25 cellular contexts compared by ENCODE assay signal in genomic region chr13:45878966-45879365, GRCh38. TPM values are rescaled to one million over a fixed set of nuclear protein-coding genes. Genes with fewer than 3 reads are reported as not detected.
DNase-seq lines count a peak whose midpoint lies in the region; FAIRE-seq and TF ChIP-seq lines count a peak whose summit lies in the region.
"Had no signal": no experiment of that assay in that cellular context is flagged by ENCODE, and none has a peak within 500 bp of the region (broad histone marks: within the 10 kb centered on the region; RNA-seq: fewer than 3 reads in every experiment).

No MANE protein-coding gene starts in this region.

- H3K9me3 ChIP-seq in esophagus muscularis mucosa: no peaks in the 10 kb centered on the region
- H3K9me3 ChIP-seq in skeletal muscle tissue (ENCODE audit: control insufficient read depth in 3 of 3, low read length in 3 of 3): no peaks in the 10 kb centered on the region
- H3K9me3 ChIP-seq: SJCRH30 had no signal

- peaks cover 0 to 5% (median 0%) of the 10 kb centered on the region in 4 donors for H3K4me1 ChIP-seq in esophagus muscularis mucosa
- H3K4me1 ChIP-seq in skeletal muscle tissue (ENCODE audit: control insufficient read depth in 3 of 3, insufficient read depth in 3 of 3, low read length in 3 of 3): peaks cover 8 to 13% (median 8%) of the 10 kb centered on the region in 3 donors
- H3K4me1 ChIP-seq: SJCRH30 had no signal

- H3K27me3 ChIP-seq in esophagus muscularis mucosa: peaks cover 0 to 4% (median 0%) of the 10 kb centered on the region in 4 donors
- no peaks in the 10 kb centered on the region for H3K27me3 ChIP-seq in skeletal muscle tissue (ENCODE audit: control insufficient read depth in 3 of 3, insufficient read depth in 3 of 3, low read length in 3 of 3)
- H3K27me3 ChIP-seq: SJCRH30 had no signal

- FAIRE-seq in HTR-8/SVneo (lab: Jason Lieb, UNC): no peak
- FAIRE-seq: GM19239, K562 had no signal

- TF ChIP-seq CTCF in esophagus muscularis mucosa (IDR thresholded peaks at IDR 0.05): no peak

- H3K4me3 ChIP-seq in esophagus muscularis mucosa (no peak overlapping the region), skeletal muscle tissue (ENCODE audit: low read length in 3 of 3) (no peak overlapping the region)
- H3K4me3 ChIP-seq: K562, PC-9, SJCRH30 had no signal

- in situ Hi-C loops in SK-MEL-5 (cut with HindIII; ENCODE audit: low pct_unique_long_range_greater_than_20kb, low sequenced_read_pairs): no loop called here

- H3K27ac ChIP-seq in esophagus muscularis mucosa (replicated peaks in 1 of 4) (no peak overlapping the region), skeletal muscle tissue (ENCODE audit: low read depth, low read length) (peak overlapping the region; percentile 81)
- H3K27ac ChIP-seq: PC-9, SJCRH30 had no signal

- TF ChIP-seq EP300 in esophagus muscularis mucosa (IDR thresholded peaks at IDR 0.05): no peak

- 90% methylated on average over 5 of the region's 5 CpGs for WGBS in esophagus muscularis mucosa

- H3K9ac ChIP-seq in skeletal muscle tissue (ENCODE audit: low read depth in 1 of 3, low read length in 3 of 3): peak overlapping the region in 2 of 3 donors; percentile 34 to 66

- no peak for TF ChIP-seq POLR2A in esophagus muscularis mucosa (IDR thresholded peaks at IDR 0.05; ENCODE audit: low read depth)

- intact Hi-C loops in esophagus muscularis mucosa (cut with DNase I): no loop called here

- H3K36me3 ChIP-seq in esophagus muscularis mucosa (no peaks in the 10 kb centered on the region), skeletal muscle tissue (ENCODE audit: control insufficient read depth in 3 of 3, insufficient read depth in 3 of 3, low read length in 3 of 3) (no peaks in the 10 kb centered on the region)
- H3K36me3 ChIP-seq: SJCRH30 had no signal

- DNase-seq in SK-MEL-5 (ENCODE audit: low read depth, low spot score) (peak; percentile 98), esophagus muscularis mucosa (ENCODE audit: extremely low spot score) (peak; percentile 66), midbrain (lab: John Stamatoyannopoulos, UW) (peak; percentile 23), HTR-8/SVneo (ENCODE audit: insufficient read length, low spot score) (no peak), COLO829 (ENCODE audit: low spot score) (no peak)
- no peak for DNase-seq in activated naive CD4-positive, alpha-beta T cell treated with Interleukin-2 at 50 U/mL for 16 hours
- DNase-seq: DND-41, Kasumi-1, MV-4-11, NCI-H1105, NCI-H1436 treated with DMSO at 0.1 percent for 48 hours, NCI-H1930, NCI-H2107, NCI-H524 treated with DMSO at 0.1 percent for 48 hours, NCI-H774, PC-9, SJCRH30 had no signal

RNA-seq across cellular contexts. Expression of gene SIAH3, which starts 27.4 kb away (rescaled TPM):
- 1.3 TPM in 2 replicates for total RNA-seq in SK-MEL-5 (2014; rRNA removed; shearing (Covaris generic))
- polyA plus RNA-seq in SK-MEL-5 (2015; cell fraction: cytosol; rRNA removed): 2.1 and 3.4 TPM in 2 replicates
- 2.0 and 4.1 TPM in 2 replicates for polyA plus RNA-seq in SK-MEL-5 (2015; cell fraction: nucleus; rRNA removed)
- total RNA-seq in esophagus muscularis mucosa: not detected
- total RNA-seq in skeletal muscle tissue: under 0.01 TPM
- total RNA-seq: A172, H4, HepG2, K562, PC-9, RPMI7951, SJCRH30 had no signal
- polyA plus RNA-seq: BJ, HepG2, K562 had no signal

Comparison
In these comparisons a context has a peak if more than half of its experiments do, and no peak if none do; other contexts are left out.
1. DNase-seq: peak in SK-MEL-5 (single experiment), esophagus muscularis mucosa (single experiment) and midbrain (single experiment); none in activated naive CD4-positive, alpha-beta T cell treated with Interleukin-2 at 50 U/mL for 16 hours (single experiment), HTR-8/SVneo (single experiment) and COLO829 (single experiment).